In the genomic region with DNA sequence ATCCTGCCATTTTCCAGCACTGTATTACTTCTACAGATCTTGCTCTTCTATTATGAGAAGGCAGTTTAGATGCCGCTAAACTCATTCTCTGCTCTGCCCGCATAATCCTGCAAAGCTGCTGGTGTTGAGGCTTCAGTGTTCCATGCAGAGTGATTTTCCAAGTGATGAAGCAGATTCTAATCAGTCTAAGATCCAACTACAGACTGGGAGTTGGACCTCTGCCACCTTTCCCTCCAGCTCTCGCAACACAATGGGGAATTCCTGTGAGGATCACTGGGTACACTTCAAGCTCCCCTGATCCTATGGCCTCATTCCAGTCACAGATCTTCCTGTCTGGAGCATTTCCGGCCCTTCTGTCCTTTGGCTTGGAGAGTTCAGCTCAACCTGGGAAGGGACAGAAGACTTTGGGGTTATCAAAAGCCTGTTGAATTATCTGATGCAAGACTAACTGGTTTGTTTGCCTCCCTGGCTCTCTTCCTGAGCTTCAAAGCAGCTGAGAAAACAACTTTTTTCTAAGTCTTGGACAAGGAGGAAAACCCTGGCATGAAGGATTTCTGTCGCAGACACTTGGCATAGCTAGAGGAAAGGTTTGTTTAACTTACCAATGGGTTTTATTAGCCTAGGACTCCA, we compare ENCODE assay signal across 8 cellular contexts.
A peak's percentile ranks its signal among the peaks of the same experiment; 100 is the strongest.
DNase-seq lines count a peak whose midpoint lies in the region; ATAC-seq and TF ChIP-seq lines count a peak whose summit lies in the region.

No MANE protein-coding gene starts in this region.

- H3K9me3 ChIP-seq in ascending aorta (peaks cover 5 to 6% of the 10 kb centered on the region in 2 donors), thoracic aorta (peaks cover 10% of the 10 kb centered on the region)

- H3K36me3 ChIP-seq in ascending aorta (no peaks in the 10 kb centered on the region), thoracic aorta (no peaks in the 10 kb centered on the region)

- ATAC-seq in thoracic aorta (ENCODE audit: insufficient number of reproducible peaks, low FRiP score, low read depth) (peak; percentile 27), GM18870 (IDR thresholded peaks at IDR 0.05; ENCODE audit: unreplicated experiment) (no peak)

- H3K27me3 ChIP-seq in ascending aorta (no peaks in the 10 kb centered on the region), thoracic aorta (replicated peaks; ENCODE audit: insufficient read depth) (no peaks in the 10 kb centered on the region)

- no peak for TF ChIP-seq CTCF in ascending aorta (IDR thresholded peaks at IDR 0.05)
- TF ChIP-seq CTCF in thoracic aorta (IDR thresholded peaks at IDR 0.05) = no peak
- peak in 1 of 3 donors; percentile 95 for TF ChIP-seq CTCF in lower leg skin (IDR thresholded peaks at IDR 0.05)

- TF ChIP-seq POLR2A in lower leg skin (IDR thresholded peaks at IDR 0.05) = no peak

- intact Hi-C loops in ascending aorta (cut with DNase I) (no loop called here), lower leg skin (cut with DNase I; ENCODE audit: low total_unique reads) (loop anchor here (10.0 kb wide), 1 partner anchor 326 kb away; no protein-coding TSS in a partner anchor)

- DNase-seq in HK-2 (ENCODE audit: unreplicated experiment) (peak; percentile 89), ascending aorta (ENCODE audit: low spot score in 2 of 2) (peak in 1 of 2 donors; percentile 82), kidney tubule cell (ENCODE audit: low spot score) (peak; percentile 99), thoracic aorta (ENCODE audit: low spot score) (no peak), epidermal melanocyte (ENCODE audit: insufficient read length, low spot score) (no peak), lower leg skin (ENCODE audit: low spot score in 2 of 2) (no peak)
- no peak for DNase-seq in activated CD4-positive, alpha-beta T cell treated with anti-CD3 and anti-CD28 coated beads for 48 hours

- H3K4me1 ChIP-seq in ascending aorta (peaks cover 10 to 23% of the 10 kb centered on the region in 2 donors), thoracic aorta (ENCODE audit: control insufficient read depth in 1 of 2, low read depth in 2 of 2) (peaks cover 23 to 40% of the 10 kb centered on the region in 2 donors)

- no peak overlapping the region for H3K4me3 ChIP-seq in ascending aorta
- H3K4me3 ChIP-seq in thoracic aorta = peak overlapping the region; percentile 36
- H3K4me3 ChIP-seq in lower leg skin (ENCODE audit: low read depth, poor library complexity, severe bottlenecking) = no peak overlapping the region

- H3K27ac ChIP-seq in ascending aorta (peak overlapping the region; percentile 89 to 91), thoracic aorta (peak overlapping the region; percentile 80 to 93)

- 11 to 14% methylated on average over 5 of the region's 5 CpGs for WGBS in lower leg skin, 2 donors

Comparison
In these comparisons a context has a peak if more than half of its experiments do, and no peak if none do; other contexts are left out.
1. DNase-seq: peak in HK-2 (single experiment) and kidney tubule cell (single experiment); none in thoracic aorta (single experiment), epidermal melanocyte (single experiment), activated CD4-positive, alpha-beta T cell treated with anti-CD3 and anti-CD28 coated beads for 48 hours (single experiment) and lower leg skin (0 of 2).